15 cellular contexts compared by ENCODE assay signal in the genomic region with DNA sequence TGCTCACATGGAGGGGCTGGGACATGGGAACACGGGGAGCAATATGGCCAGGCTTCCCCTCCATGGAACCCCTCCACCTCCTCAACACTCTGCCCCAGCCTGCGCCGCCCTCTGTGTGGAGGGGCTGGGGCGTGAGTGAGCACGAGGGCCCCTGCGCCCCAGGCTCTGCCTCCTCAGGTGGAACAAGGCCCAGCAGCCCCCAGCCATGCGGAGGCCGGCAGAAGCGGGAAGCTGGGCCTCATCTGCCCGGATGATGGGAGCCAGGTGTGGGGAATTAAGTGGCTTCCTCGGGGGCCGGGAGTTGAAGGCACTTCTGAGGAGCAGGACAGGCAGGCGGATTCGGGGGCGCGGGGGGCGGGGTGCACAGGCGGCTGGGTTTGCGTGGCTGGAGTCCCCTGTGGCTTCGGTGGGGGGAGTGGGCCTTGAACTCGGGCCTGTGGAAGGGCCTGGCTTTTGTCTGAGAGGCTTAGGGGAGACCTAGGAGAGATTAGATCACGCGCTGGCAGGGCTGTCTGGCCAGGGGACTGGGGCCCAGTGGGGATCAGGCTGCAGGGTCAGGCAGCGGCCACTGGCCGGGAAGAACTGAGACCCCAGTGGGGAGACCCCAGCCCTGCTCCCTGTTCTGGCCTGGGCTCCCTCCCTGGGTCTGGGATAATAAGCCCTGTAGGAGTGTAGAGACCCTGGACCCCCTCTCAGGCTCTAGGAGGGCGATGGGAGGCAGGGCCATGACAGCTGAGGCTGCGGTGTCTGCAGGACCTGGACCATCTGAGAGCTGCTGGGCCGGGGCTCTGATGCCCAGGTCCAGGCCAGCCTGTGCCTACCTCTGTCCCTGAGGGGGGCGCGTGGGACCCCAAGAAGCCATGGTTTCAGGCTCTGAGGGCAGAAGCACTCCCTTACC. TPM values are rescaled to one million over a fixed set of nuclear protein-coding genes. Genes with fewer than 3 reads are reported as not detected.
DNase-seq lines count a peak whose midpoint lies in the region; ATAC-seq and TF ChIP-seq lines count a peak whose summit lies in the region.
"Had no signal": no experiment of that assay in that cellular context is flagged by ENCODE, and none has a peak within 500 bp of the region (broad histone marks: within the 10 kb centered on the region; RNA-seq: fewer than 3 reads in every experiment).

No MANE protein-coding gene starts in this region.

- intact Hi-C loops in Right ventricle myocardium inferior (cut with DNase I), result no loop called here
- intact Hi-C loops in upper lobe of right lung (cut with DNase I), result no loop called here
- intact Hi-C loops in PC-9 (cut with micrococcal nuclease; ENCODE audit: unreplicated experiment), result loop anchor here (5.0 kb wide), 1 partner anchor 186 kb away; no protein-coding TSS in a partner anchor

- no peak overlapping the region for H2AFZ ChIP-seq in PC-9

- no peak overlapping the region for H3K4me3 ChIP-seq in upper lobe of right lung
- H3K4me3 ChIP-seq in PC-9, result no peak overlapping the region
- H3K4me3 ChIP-seq: GM12878, MG63 had no signal

- CTCF ChIA-PET in PC-9 (lab: Charles Lee), result interaction anchor here (0.6 kb wide), 1 partner anchor 39 kb away, joined by 11 read pairs; no protein-coding TSS in a partner anchor

- H3K36me3 ChIP-seq in upper lobe of right lung (no peaks in the 10 kb centered on the region), PC-9 (ENCODE audit: low read depth) (no peaks in the 10 kb centered on the region)

- POLR2A ChIA-PET in PC-9 (lab: Charles Lee; ENCODE audit: unreplicated experiment), result no interaction called here

- TF ChIP-seq CTCF in osteocyte (IDR thresholded peaks at IDR 0.05) (no peak), upper lobe of right lung (IDR thresholded peaks at IDR 0.05) (no peak), PC-9 (conservative IDR thresholded peaks at IDR 0.05) (no peak)

- no peaks in the 10 kb centered on the region for H3K27me3 ChIP-seq in upper lobe of right lung
- no peaks in the 10 kb centered on the region for H3K27me3 ChIP-seq in PC-9 (ENCODE audit: insufficient read depth, low read depth)
- H3K27me3 ChIP-seq: MG63 had no signal

- no peaks in the 10 kb centered on the region for H3K36me3 Mint-ChIP-seq in osteocyte (ENCODE audit: unreplicated experiment)

- no peaks in the 10 kb centered on the region for H3K9me3 Mint-ChIP-seq in osteocyte (ENCODE audit: unreplicated experiment)

- H3K9me3 ChIP-seq in upper lobe of right lung (no peaks in the 10 kb centered on the region), PC-9 (ENCODE audit: insufficient read depth, low read depth) (no peaks in the 10 kb centered on the region)
- H3K9me3 ChIP-seq: MG63 had no signal

- H3K27ac ChIP-seq in upper lobe of right lung, result no peak overlapping the region
- H3K27ac ChIP-seq in PC-9, result no peak overlapping the region

- peak; percentile 2 for DNase-seq in activated gamma-delta T cell treated with Interleukin-2 at 50 U/mL for 16 hours
- no peak for DNase-seq in activated gamma-delta T cell (lab: John Stamatoyannopoulos, UW)
- peak; percentile 81 for DNase-seq in Right ventricle myocardium inferior (ENCODE audit: missing footprints)
- DNase-seq in osteocyte (ENCODE audit: extremely low spot score, unreplicated experiment), result no peak
- peak; percentile 32 for DNase-seq in upper lobe of right lung
- DNase-seq in NCI-H2171 treated with DMSO at 0.1 percent for 48 hours (lab: John Stamatoyannopoulos, UW), result no peak
- DNase-seq in PC-9, result no peak
- DNase-seq in NCI-H1694 (lab: John Stamatoyannopoulos, UW), result no peak
- DNase-seq: MG63, T1000 had no signal

- H3K4me1 Mint-ChIP-seq in osteocyte (ENCODE audit: unreplicated experiment), result peaks cover 44% of the 10 kb centered on the region

- ATAC-seq in Right ventricle myocardium inferior (peak; percentile 37), upper lobe of right lung (no peak)
- ATAC-seq: GM12878, left lobe of liver had no signal

- peak overlapping the region; percentile 95 for H3K27ac Mint-ChIP-seq in osteocyte (ENCODE audit: unreplicated experiment)

- H3K4me3 Mint-ChIP-seq in osteocyte (ENCODE audit: unreplicated experiment), result no peak overlapping the region

- BruUV-seq in PC-9 (replicated peaks; lab: Mats Ljungman, UMichigan), result no TSS peak

- no peaks in the 10 kb centered on the region for H3F3A ChIP-seq in PC-9 (ENCODE audit: insufficient read depth, low read depth)

- H3K4me2 ChIP-seq in PC-9, result no peak overlapping the region

- H3K4me1 ChIP-seq in upper lobe of right lung, result peaks cover 5% of the 10 kb centered on the region
- H3K4me1 ChIP-seq in PC-9 (replicated peaks; ENCODE audit: insufficient read depth), result no peaks in the 10 kb centered on the region

- no peaks in the 10 kb centered on the region for H3K27me3 Mint-ChIP-seq in osteocyte (ENCODE audit: unreplicated experiment)

- no peaks in the 10 kb centered on the region for H3K9me2 ChIP-seq in PC-9 (ENCODE audit: insufficient read depth)

- H3K79me2 ChIP-seq in PC-9 (ENCODE audit: low read depth), result no peaks in the 10 kb centered on the region

- H4K20me1 ChIP-seq in PC-9 (ENCODE audit: insufficient read depth), result no peaks in the 10 kb centered on the region

RNA-seq across cellular contexts. Expression of a gene that starts 13.3 kb away (rescaled TPM):
- total RNA-seq in Right ventricle myocardium inferior (5.0 TPM), osteocyte (not detected in 2 replicates), upper lobe of right lung (not detected), PC-9 (2021) (not detected in 2 replicates)
- total RNA-seq: aorta, GM12878, H1, left lobe of liver, temporal lobe had no signal

RNA-seq across cellular contexts. Expression of a gene that starts 25.5 kb away (rescaled TPM):
- total RNA-seq in Right ventricle myocardium inferior (22.5 TPM), osteocyte (26.9 and 29.5 TPM in 2 replicates), upper lobe of right lung (78.2 TPM), PC-9 (2021) (2.5 and 2.6 TPM in 2 replicates)
- total RNA-seq: H1 had no signal

RNA-seq across cellular contexts. Expression of a gene that starts 39.6 kb away (rescaled TPM):
- total RNA-seq in Right ventricle myocardium inferior (0.35 TPM), osteocyte (1.0 and 1.1 TPM in 2 replicates), upper lobe of right lung (6.9 TPM), PC-9 (2021) (4.9 and 7.8 TPM in 2 replicates)
- total RNA-seq: H1, left lobe of liver, temporal lobe had no signal

RNA-seq across cellular contexts. Expression of a gene that starts 41.1 kb away (rescaled TPM):
- 36.3 TPM for total RNA-seq in Right ventricle myocardium inferior
- total RNA-seq in osteocyte, result 2.6 and 4.4 TPM in 2 replicates
- total RNA-seq in upper lobe of right lung, result 0.43 TPM
- 0.60 TPM in 1 of 2 replicates, not detected in the other for total RNA-seq in PC-9 (2021)
- total RNA-seq: GM12878, H1, left lobe of liver, temporal lobe had no signal

RNA-seq across cellular contexts. Expression of a gene that starts 43.6 kb away (rescaled TPM):
- total RNA-seq in Right ventricle myocardium inferior (not detected), osteocyte (5.0 and 6.2 TPM in 2 replicates), upper lobe of right lung (12.5 TPM), PC-9 (2021) (8.9 and 12.1 TPM in 2 replicates)
- total RNA-seq: GM12878, H1, temporal lobe had no signal

Comparison
In these comparisons a context has a peak if more than half of its experiments do, and no peak if none do; other contexts are left out.
1. DNase-seq: peak in activated gamma-delta T cell treated with Interleukin-2 at 50 U/mL for 16 hours (single experiment), Right ventricle myocardium inferior (single experiment) and upper lobe of right lung (single experiment); none in activated gamma-delta T cell (single experiment), osteocyte (single experiment), NCI-H2171 treated with DMSO at 0.1 percent for 48 hours (single experiment), PC-9 (0 of 2) and NCI-H1694 (single experiment).